8 cellular contexts compared by ENCODE assay signal in the genomic region with DNA sequence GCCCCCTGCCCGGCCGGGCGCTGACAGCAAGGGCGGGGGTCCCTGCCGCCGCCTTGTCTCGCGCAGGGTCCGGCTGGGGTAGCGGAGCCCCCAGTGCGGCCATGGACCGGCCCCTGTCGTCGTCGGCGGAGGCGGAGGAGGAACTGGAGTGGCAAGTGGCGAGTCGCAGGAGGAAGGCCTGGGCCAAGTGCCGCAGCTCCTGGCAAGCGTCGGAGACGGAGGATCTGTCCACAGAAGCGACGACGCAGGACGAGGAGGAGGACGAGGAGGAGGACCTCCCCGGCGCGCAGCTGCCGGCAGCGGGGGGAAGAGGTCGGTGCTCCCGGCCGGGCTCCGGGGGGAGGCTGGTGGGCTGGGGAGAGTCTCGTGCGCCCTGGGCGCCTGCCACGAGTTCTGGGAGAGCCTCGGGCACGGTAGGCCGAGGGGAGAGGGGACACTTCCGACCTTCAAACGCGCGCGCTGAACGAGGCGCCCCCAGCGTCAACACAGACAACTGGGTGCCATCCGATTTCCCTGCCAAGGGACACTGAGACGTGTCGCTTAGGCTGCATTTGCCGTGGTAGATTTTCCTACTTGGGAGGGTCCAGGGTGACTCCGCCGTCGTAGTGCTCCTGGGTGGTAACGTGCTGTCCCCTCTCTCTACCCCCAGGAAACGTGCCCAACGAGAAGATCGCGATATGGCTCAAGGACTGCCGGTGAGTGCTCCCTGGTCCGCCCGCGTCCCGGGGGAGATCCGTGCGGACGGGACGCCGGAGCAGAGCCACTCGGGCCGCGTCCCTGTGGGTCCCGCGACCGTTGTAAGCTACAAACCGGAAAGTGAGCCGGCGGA. TPM values are rescaled to one million over a fixed set of nuclear protein-coding genes. Genes with fewer than 3 reads are reported as not detected.
A peak's percentile ranks its signal among the peaks of the same experiment; 100 is the strongest.
DNase-seq lines count a peak whose midpoint lies in the region; ATAC-seq, FAIRE-seq and TF ChIP-seq lines count a peak whose summit lies in the region.

No MANE protein-coding gene starts in this region.

- H3K4me2 ChIP-seq in endothelial cell of umbilical vein (ENCODE audit: insufficient read depth, low read length), result peak overlapping the region; percentile 100

- H3K9ac ChIP-seq in endothelial cell of umbilical vein (replicated peaks; ENCODE audit: extremely low read depth, insufficient read depth, low read length), result peak overlapping the region; percentile 92

- no peaks in the 10 kb centered on the region for H4K20me1 ChIP-seq in endothelial cell of umbilical vein (replicated peaks; ENCODE audit: control insufficient read depth, extremely low read depth, insufficient read depth, low read length)

- H3K4me1 ChIP-seq in CD8-positive, alpha-beta T cell (ENCODE audit: insufficient read depth, low read length), result peaks cover 19% of the 10 kb centered on the region
- peaks cover 42% of the 10 kb centered on the region for H3K4me1 ChIP-seq in endothelial cell of umbilical vein (ENCODE audit: control insufficient read depth, extremely low read depth, insufficient read depth, low read length)
- H3K4me1 ChIP-seq in mucosa of descending colon (ENCODE audit: low read depth), result peaks cover 11% of the 10 kb centered on the region

- dilution Hi-C loops in endothelial cell of umbilical vein (cut with MboI; ENCODE audit: extremely low pct_ligation_motif_present, low sequenced_read_pairs), result no loop called here

- peaks cover 12% of the 10 kb centered on the region for H3K27me3 Mint-ChIP-seq in CD8-positive, alpha-beta T cell (ENCODE audit: low read depth)

- peak overlapping the region; percentile 86 for H3K27ac Mint-ChIP-seq in CD8-positive, alpha-beta T cell

- peak; percentile 35 for TF ChIP-seq POLR2A in endothelial cell of umbilical vein (IDR thresholded peaks at IDR 0.05; ENCODE audit: low read depth, low read length)

- FAIRE-seq in endothelial cell of umbilical vein (lab: Jason Lieb, UNC), result no peak

- peak overlapping the region; percentile 6 for H2AFZ ChIP-seq in endothelial cell of umbilical vein (ENCODE audit: low read depth, low read length)

- peaks cover 16% of the 10 kb centered on the region for H3K36me3 Mint-ChIP-seq in CD8-positive, alpha-beta T cell

- peak; percentile 26 to 77 (median 60) for DNase-seq in CD8-positive, alpha-beta T cell
- peak; percentile 72 for DNase-seq in NOMO-1 treated with DMSO at 0.1 percent for 48 hours (lab: John Stamatoyannopoulos, UW; ENCODE audit: unreplicated experiment)
- peak; percentile 2 for DNase-seq in activated CD8-positive, alpha-beta memory T cell treated with anti-CD3 and anti-CD28 coated beads, Interleukin-2, amount 50 U/mL, for 24 hours (ENCODE audit: extremely low read depth)
- DNase-seq in endothelial cell of umbilical vein (ENCODE audit: low read depth, low spot score), result peak; percentile 82
- peak; percentile 71 to 86 (median 85) for DNase-seq in mucosa of descending colon
- DNase-seq in stimulated activated CD8-positive, alpha-beta memory T cell treated with anti-CD3 and anti-CD28 coated beads, Interleukin-7, amount 100 ng/mL, for 1 hour (ENCODE audit: low read depth in 2 of 2), result peak; percentile 20 to 25

- peaks cover 39% of the 10 kb centered on the region for H3K4me1 Mint-ChIP-seq in CD8-positive, alpha-beta T cell (ENCODE audit: low read depth)

- CTCF ChIA-PET in CD8-positive, alpha-beta T cell (lab: Charles Lee), result interaction anchor here (2.1 to 2.8 kb wide), 2 partner anchors 7 to 11 kb away, joined by 9 to 15 read pairs; no protein-coding TSS in a partner anchor
- CTCF ChIA-PET in endothelial cell of umbilical vein (lab: Charles Lee), result interaction anchor here (0.8 to 15.6 kb wide), 12 partner anchors 11 to 154 kb away, joined by 3 to 415 read pairs (median 4); no protein-coding TSS in a partner anchor

- H3K4me3 Mint-ChIP-seq in CD8-positive, alpha-beta T cell, result peak overlapping the region; percentile 92

- BruUV-seq in endothelial cell of umbilical vein (replicated peaks; lab: Mats Ljungman, UMichigan), result TSS peak; percentile 64

- intact Hi-C loops in CD8-positive, alpha-beta T cell (cut with DNase I, micrococcal nuclease), result loop anchor here (2.0 to 10.0 kb wide), 9 partner anchors 13 to 1887 kb away; a partner anchor contains a TSS
- intact Hi-C loops in endothelial cell of umbilical vein (cut with micrococcal nuclease) (loop anchor here (1.0 to 10.0 kb wide), 7 partner anchors 63 to 907 kb away; a partner anchor contains a TSS), mucosa of descending colon (cut with DNase I, micrococcal nuclease) (no loop called here)

- no peaks in the 10 kb centered on the region for H3K9me3 Mint-ChIP-seq in CD8-positive, alpha-beta T cell

- peak overlapping the region; percentile 55 for H3K27ac ChIP-seq in CD8-positive, alpha-beta T cell (ENCODE audit: low read depth, low read length)
- H3K27ac ChIP-seq in endothelial cell of umbilical vein (ENCODE audit: insufficient read depth, low read depth, low read length), result peak overlapping the region; percentile 80

- no peaks in the 10 kb centered on the region for H3K9me3 ChIP-seq in CD8-positive, alpha-beta T cell (ENCODE audit: low read length)
- H3K9me3 ChIP-seq in endothelial cell of umbilical vein (replicated peaks; ENCODE audit: control insufficient read depth, insufficient read depth, low read length) (no peaks in the 10 kb centered on the region), mucosa of descending colon (no peaks in the 10 kb centered on the region)

- H3K79me2 ChIP-seq in endothelial cell of umbilical vein (ENCODE audit: control insufficient read depth, insufficient read depth, low read length), result peaks cover 54% of the 10 kb centered on the region

- POLR2A ChIA-PET in CD8-positive, alpha-beta T cell (lab: Charles Lee), result interaction anchor here (1.0 kb wide), 1 partner anchor 20 kb away, joined by 3 read pairs; no protein-coding TSS in a partner anchor
- POLR2A ChIA-PET in endothelial cell of umbilical vein (lab: Charles Lee), result interaction anchor here (0.8 to 2.4 kb wide), 2 partner anchors 80 to 150 kb away, joined by 4 to 8 read pairs; no protein-coding TSS in a partner anchor

- H3K9me1 ChIP-seq in endothelial cell of umbilical vein (replicated peaks; ENCODE audit: control insufficient read depth, extremely low read depth, insufficient read depth, low read length), result no peaks in the 10 kb centered on the region

- ATAC-seq in CD8-positive, alpha-beta T cell, result peak; percentile 63
- peak; percentile 45 for ATAC-seq in GM19328 (IDR thresholded peaks at IDR 0.05; ENCODE audit: unreplicated experiment)
- ATAC-seq in HG03460 (IDR thresholded peaks at IDR 0.05; ENCODE audit: unreplicated experiment), result peak; percentile 58
- ATAC-seq in mucosa of descending colon, result peak; percentile 65

- H3K4me3 ChIP-seq in CD8-positive, alpha-beta T cell (ENCODE audit: low read depth, low read length), result peak overlapping the region; percentile 80
- peak overlapping the region; percentile 80 to 95 (median 92) for H3K4me3 ChIP-seq in endothelial cell of umbilical vein (replicated peaks in 1 of 3; ENCODE audit: insufficient read depth in 1 of 3, low read depth in 1 of 3, low read length in 3 of 3)
- peak overlapping the region; percentile 80 for H3K4me3 ChIP-seq in mucosa of descending colon

- no peaks in the 10 kb centered on the region for H3K36me3 ChIP-seq in CD8-positive, alpha-beta T cell (ENCODE audit: insufficient read depth, low read length)
- H3K36me3 ChIP-seq in endothelial cell of umbilical vein (ENCODE audit: control insufficient read depth in 2 of 2, extremely low read depth in 1 of 2, insufficient read depth in 2 of 2, low read length in 2 of 2) (peaks cover 0 to 6% of the 10 kb centered on the region in 2 experiments), mucosa of descending colon (ENCODE audit: low read depth) (no peaks in the 10 kb centered on the region)

- H3K27me3 ChIP-seq in CD8-positive, alpha-beta T cell (ENCODE audit: insufficient read depth, low read length), result no peaks in the 10 kb centered on the region
- H3K27me3 ChIP-seq in endothelial cell of umbilical vein (ENCODE audit: control insufficient read depth in 2 of 2, insufficient read depth in 2 of 2, low read length in 2 of 2), result no peaks in the 10 kb centered on the region

- peak; percentile 14 for TF ChIP-seq CTCF in CD8-positive, alpha-beta T cell (IDR thresholded peaks at IDR 0.05)
- peak in 1 of 2 donors; percentile 2 for TF ChIP-seq CTCF in endothelial cell of umbilical vein (IDR thresholded peaks at IDR 0.05; ENCODE audit: extremely low read depth in 1 of 2, insufficient read depth in 1 of 2, low read depth in 1 of 2, low read length in 2 of 2)
- TF ChIP-seq CTCF in mucosa of descending colon (IDR thresholded peaks at IDR 0.05), result no peak

TF ChIP-seq in endothelial cell of umbilical vein, 7 proteins besides CTCF, POLR2A, EP300 and RAD21:
- TF ChIP-seq, protein P1, sequence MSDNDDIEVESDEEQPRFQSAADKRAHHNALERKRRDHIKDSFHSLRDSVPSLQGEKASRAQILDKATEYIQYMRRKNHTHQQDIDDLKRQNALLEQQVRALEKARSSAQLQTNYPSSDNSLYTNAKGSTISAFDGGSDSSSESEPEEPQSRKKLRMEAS (IDR thresholded peaks at IDR 0.05; ENCODE audit: insufficient read depth, insufficient read length), result no peak
- TF ChIP-seq POLR2AphosphoS5 (IDR thresholded peaks at IDR 0.05; ENCODE audit: insufficient read depth, low read depth, low read length) (peak; percentile 68), MYC (IDR thresholded peaks at IDR 0.05; ENCODE audit: low read depth, low read length) (no peak)

RNA-seq across cellular contexts. Expression of a gene that starts 0.7 kb away (rescaled TPM):
- total RNA-seq in CD8-positive, alpha-beta T cell, result 10 to 100 TPM; 64.8 to 79.3 TPM
- 235 and 272 TPM in 2 replicates for total RNA-seq in endothelial cell of umbilical vein
- polyA plus RNA-seq in endothelial cell of umbilical vein, result 30.9 and 37.6 TPM in 2 replicates
- polyA plus RNA-seq in endothelial cell of umbilical vein (2011; cell fraction: cytosol; rRNA removed), result 56.0 and 56.6 TPM in 2 replicates
- polyA plus RNA-seq in endothelial cell of umbilical vein (2011; cell fraction: nucleus; rRNA removed), result 151 and 152 TPM in 2 replicates
- 101 and 145 TPM in 2 replicates for polyA plus RNA-seq in endothelial cell of umbilical vein (2012)
- polyA minus RNA-seq in endothelial cell of umbilical vein, result 102 and 113 TPM in 2 replicates
- 55.8 TPM for polyA minus RNA-seq in endothelial cell of umbilical vein (2011; cell fraction: cytosol; rRNA and poly(A)+ RNA removed)
- polyA minus RNA-seq in endothelial cell of umbilical vein (2011; cell fraction: nucleus; rRNA and poly(A)+ RNA removed), result 274 and 443 TPM in 2 replicates
- total RNA-seq in mucosa of descending colon, result 100 to 1,000 TPM; 184 to 381 (median 299) TPM

Comparison
In these comparisons a context has a peak if more than half of its experiments do, and no peak if none do; other contexts are left out.
1. Peak in every context shown above with its lines: DNase-seq, ATAC-seq, H3K4me3 ChIP-seq and H3K27ac ChIP-seq.
2. DNase-seq: peak in every context shown above with its lines; median percentile 85 in mucosa of descending colon; 82 in endothelial cell of umbilical vein; 72 in NOMO-1 treated with DMSO at 0.1 percent for 48 hours; 60 in CD8-positive, alpha-beta T cell; 22 in stimulated activated CD8-positive, alpha-beta memory T cell treated with anti-CD3 and anti-CD28 coated beads, Interleukin-7, amount 100 ng/mL, for 1 hour; 2 in activated CD8-positive, alpha-beta memory T cell treated with anti-CD3 and anti-CD28 coated beads, Interleukin-2, amount 50 U/mL, for 24 hours.
3. intact Hi-C loops: an anchor here in CD8-positive, alpha-beta T cell (2.0 to 10.0 kb wide) and endothelial cell of umbilical vein (1.0 to 10.0 kb wide); none called in mucosa of descending colon.